Comparison of ENCODE assay signal across 8 cellular contexts in genomic region chr1:101081496-101082282, GRCh38. TPM values are rescaled to one million over a fixed set of nuclear protein-coding genes. Genes with fewer than 3 reads are reported as not detected.
DNase-seq lines count a peak whose midpoint lies in the region; ATAC-seq and TF ChIP-seq lines count a peak whose summit lies in the region.

No MANE protein-coding gene starts in this region.

- H3K4me1 ChIP-seq in psoas muscle, result no peaks in the 10 kb centered on the region

- H3K27ac ChIP-seq in psoas muscle, result no peak overlapping the region

- no peak overlapping the region for H3K4me3 ChIP-seq in psoas muscle

- intact Hi-C loops in sciatic nerve (cut with DNase I), result no loop called here
- intact Hi-C loops in psoas muscle (cut with DNase I), result no loop called here

- ATAC-seq in GM19035 (IDR thresholded peaks at IDR 0.05; ENCODE audit: unreplicated experiment) (peak; percentile 90), HG03432 (IDR thresholded peaks at IDR 0.05; ENCODE audit: unreplicated experiment) (peak; percentile 91), sciatic nerve (no peak), psoas muscle (no peak)

- no peaks in the 10 kb centered on the region for H3K9me3 ChIP-seq in psoas muscle

- WGBS in psoas muscle, 3 donors, result 89 to 93% (median 93%) methylated on average over 8 of the region's 8 CpGs

- TF ChIP-seq CTCF in psoas muscle (IDR thresholded peaks at IDR 0.05), result no peak

- peak; percentile 1 for DNase-seq in activated T-helper 9 cell treated with anti-CD3 and anti-CD28 coated beads, Interleukin-2, amount 50 U/mL, for 16 hours (ENCODE audit: low read depth)
- DNase-seq in stimulated activated CD4-positive, alpha-beta T cell treated with anti-CD3 and anti-CD28 coated beads, Interleukin-4, amount 100 ng/mL, for 24 hours, result peak; percentile 41
- no peak for DNase-seq in sciatic nerve (ENCODE audit: low spot score)
- DNase-seq in psoas muscle, result no peak
- no peak for DNase-seq in NCI-H2081 treated with DMSO at 0.1 percent for 48 hours (lab: John Stamatoyannopoulos, UW)
- no peak for DNase-seq in islet precursor cell

- H3K36me3 ChIP-seq in psoas muscle (ENCODE audit: insufficient read depth in 1 of 2, low read depth in 1 of 2), result peaks cover 0 to 11% of the 10 kb centered on the region in 2 donors

- H3K27me3 ChIP-seq in psoas muscle (ENCODE audit: insufficient read depth in 3 of 3, low read length in 2 of 3), result no peaks in the 10 kb centered on the region

RNA-seq across cellular contexts. Expression of gene DPH5, which starts 56.1 kb away (rescaled TPM):
- 26.0 TPM for total RNA-seq in sciatic nerve
- 10 to 100 TPM; 18.6 to 32.2 (median 29.7) TPM for total RNA-seq in psoas muscle
- polyA plus RNA-seq in psoas muscle, result 10 to 100 TPM; 24.9 to 44.0 (median 31.1) TPM

Comparison
In these comparisons a context has a peak if more than half of its experiments do, and no peak if none do; other contexts are left out.
1. ATAC-seq: peak in GM19035 (single experiment) and HG03432 (single experiment); none in sciatic nerve (single experiment) and psoas muscle (0 of 4).
2. DNase-seq: peak in activated T-helper 9 cell treated with anti-CD3 and anti-CD28 coated beads, Interleukin-2, amount 50 U/mL, for 16 hours (single experiment) and stimulated activated CD4-positive, alpha-beta T cell treated with anti-CD3 and anti-CD28 coated beads, Interleukin-4, amount 100 ng/mL, for 24 hours (single experiment); none in sciatic nerve (single experiment), psoas muscle (0 of 2), NCI-H2081 treated with DMSO at 0.1 percent for 48 hours (single experiment) and islet precursor cell (single experiment).